In the genomic region with DNA sequence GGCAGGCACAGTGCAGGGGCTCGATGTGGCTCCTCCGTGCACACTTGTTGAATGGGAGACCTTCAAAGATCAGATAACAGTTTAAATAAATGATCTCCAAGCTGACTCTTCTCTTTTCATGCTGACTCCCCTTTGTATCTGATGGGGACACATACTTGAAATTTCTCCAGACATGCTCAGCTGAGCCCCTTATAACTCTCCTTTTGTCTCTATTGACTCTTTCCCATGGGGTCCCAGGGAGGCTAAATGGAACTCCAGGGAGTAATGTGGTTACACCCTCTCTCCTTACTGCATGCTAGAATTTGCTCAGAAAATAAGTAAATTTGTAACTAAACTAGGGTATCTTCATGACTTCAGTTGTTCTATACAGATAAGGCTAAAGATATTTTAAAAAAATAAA, we compare ENCODE assay signal across 1 cellular context.
TF ChIP-seq lines count a peak whose summit lies in the region.

No MANE protein-coding gene starts in this region.

TF ChIP-seq in HepG2, 621 proteins besides CTCF, POLR2A, EP300 and RAD21:
- TF ChIP-seq ZNF660 (CRISPR knock-in tag; IDR thresholded peaks at IDR 0.05; ENCODE audit: borderline replicate concordance, low read depth) = no peak
- TF ChIP-seq ELK4 (CRISPR knock-in tag; IDR thresholded peaks at IDR 0.05; ENCODE audit: borderline replicate concordance) = no peak
- no peak for TF ChIP-seq ZFP36L2 (CRISPR knock-in tag; IDR thresholded peaks at IDR 0.05)
- TF ChIP-seq ISX (CRISPR knock-in tag; conservative IDR thresholded peaks at IDR 0.05) = no peak
- TF ChIP-seq RNF2 (conservative IDR thresholded peaks at IDR 0.05; ENCODE audit: low read depth) = no peak
- TF ChIP-seq ZMAT5 (CRISPR knock-in tag; IDR thresholded peaks at IDR 0.05; ENCODE audit: borderline replicate concordance, low read depth) = no peak
- TF ChIP-seq, protein P1, sequence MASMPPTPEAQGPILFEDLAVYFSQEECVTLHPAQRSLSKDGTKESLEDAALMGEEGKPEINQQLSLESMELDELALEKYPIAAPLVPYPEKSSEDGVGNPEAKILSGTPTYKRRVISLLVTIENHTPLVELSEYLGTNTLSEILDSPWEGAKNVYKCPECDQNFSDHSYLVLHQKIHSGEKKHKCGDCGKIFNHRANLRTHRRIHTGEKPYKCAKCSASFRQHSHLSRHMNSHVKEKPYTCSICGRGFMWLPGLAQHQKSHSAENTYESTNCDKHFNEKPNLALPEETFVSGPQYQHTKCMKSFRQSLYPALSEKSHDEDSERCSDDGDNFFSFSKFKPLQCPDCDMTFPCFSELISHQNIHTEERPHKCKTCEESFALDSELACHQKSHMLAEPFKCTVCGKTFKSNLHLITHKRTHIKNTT (CRISPR knock-in tag; IDR thresholded peaks at IDR 0.05) = no peak
- TF ChIP-seq USF2 (IDR thresholded peaks at IDR 0.05; ENCODE audit: low read depth, low read length) = no peak
- no peak for TF ChIP-seq USF2 (CRISPR knock-in tag; IDR thresholded peaks at IDR 0.05; ENCODE audit: borderline replicate concordance)
- TF ChIP-seq ZNF335 (CRISPR knock-in tag; IDR thresholded peaks at IDR 0.05) = no peak
- TF ChIP-seq, protein P2, sequence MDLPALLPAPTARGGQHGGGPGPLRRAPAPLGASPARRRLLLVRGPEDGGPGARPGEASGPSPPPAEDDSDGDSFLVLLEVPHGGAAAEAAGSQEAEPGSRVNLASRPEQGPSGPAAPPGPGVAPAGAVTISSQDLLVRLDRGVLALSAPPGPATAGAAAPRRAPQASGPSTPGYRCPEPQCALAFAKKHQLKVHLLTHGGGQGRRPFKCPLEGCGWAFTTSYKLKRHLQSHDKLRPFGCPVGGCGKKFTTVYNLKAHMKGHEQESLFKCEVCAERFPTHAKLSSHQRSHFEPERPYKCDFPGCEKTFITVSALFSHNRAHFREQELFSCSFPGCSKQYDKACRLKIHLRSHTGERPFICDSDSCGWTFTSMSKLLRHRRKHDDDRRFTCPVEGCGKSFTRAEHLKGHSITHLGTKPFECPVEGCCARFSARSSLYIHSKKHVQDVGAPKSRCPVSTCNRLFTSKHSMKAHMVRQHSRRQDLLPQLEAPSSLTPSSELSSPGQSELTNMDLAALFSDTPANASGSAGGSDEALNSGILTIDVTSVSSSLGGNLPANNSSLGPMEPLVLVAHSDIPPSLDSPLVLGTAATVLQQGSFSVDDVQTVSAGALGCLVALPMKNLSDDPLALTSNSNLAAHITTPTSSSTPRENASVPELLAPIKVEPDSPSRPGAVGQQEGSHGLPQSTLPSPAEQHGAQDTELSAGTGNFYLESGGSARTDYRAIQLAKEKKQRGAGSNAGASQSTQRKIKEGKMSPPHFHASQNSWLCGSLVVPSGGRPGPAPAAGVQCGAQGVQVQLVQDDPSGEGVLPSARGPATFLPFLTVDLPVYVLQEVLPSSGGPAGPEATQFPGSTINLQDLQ (CRISPR knock-in tag; IDR thresholded peaks at IDR 0.05) = no peak
- no peak for TF ChIP-seq KLF6 (CRISPR knock-in tag; IDR thresholded peaks at IDR 0.05)
- no peak for TF ChIP-seq PRDM10 (CRISPR knock-in tag; IDR thresholded peaks at IDR 0.05; ENCODE audit: low read depth)
- no peak for TF ChIP-seq ZFP82 (CRISPR knock-in tag; IDR thresholded peaks at IDR 0.05; ENCODE audit: borderline replicate concordance)
- TF ChIP-seq, protein P3, sequence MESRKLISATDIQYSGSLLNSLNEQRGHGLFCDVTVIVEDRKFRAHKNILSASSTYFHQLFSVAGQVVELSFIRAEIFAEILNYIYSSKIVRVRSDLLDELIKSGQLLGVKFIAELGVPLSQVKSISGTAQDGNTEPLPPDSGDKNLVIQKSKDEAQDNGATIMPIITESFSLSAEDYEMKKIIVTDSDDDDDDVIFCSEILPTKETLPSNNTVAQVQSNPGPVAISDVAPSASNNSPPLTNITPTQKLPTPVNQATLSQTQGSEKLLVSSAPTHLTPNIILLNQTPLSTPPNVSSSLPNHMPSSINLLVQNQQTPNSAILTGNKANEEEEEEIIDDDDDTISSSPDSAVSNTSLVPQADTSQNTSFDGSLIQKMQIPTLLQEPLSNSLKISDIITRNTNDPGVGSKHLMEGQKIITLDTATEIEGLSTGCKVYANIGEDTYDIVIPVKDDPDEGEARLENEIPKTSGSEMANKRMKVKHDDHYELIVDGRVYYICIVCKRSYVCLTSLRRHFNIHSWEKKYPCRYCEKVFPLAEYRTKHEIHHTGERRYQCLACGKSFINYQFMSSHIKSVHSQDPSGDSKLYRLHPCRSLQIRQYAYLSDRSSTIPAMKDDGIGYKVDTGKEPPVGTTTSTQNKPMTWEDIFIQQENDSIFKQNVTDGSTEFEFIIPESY (CRISPR knock-in tag; IDR thresholded peaks at IDR 0.05) = no peak
- TF ChIP-seq, protein P4, sequence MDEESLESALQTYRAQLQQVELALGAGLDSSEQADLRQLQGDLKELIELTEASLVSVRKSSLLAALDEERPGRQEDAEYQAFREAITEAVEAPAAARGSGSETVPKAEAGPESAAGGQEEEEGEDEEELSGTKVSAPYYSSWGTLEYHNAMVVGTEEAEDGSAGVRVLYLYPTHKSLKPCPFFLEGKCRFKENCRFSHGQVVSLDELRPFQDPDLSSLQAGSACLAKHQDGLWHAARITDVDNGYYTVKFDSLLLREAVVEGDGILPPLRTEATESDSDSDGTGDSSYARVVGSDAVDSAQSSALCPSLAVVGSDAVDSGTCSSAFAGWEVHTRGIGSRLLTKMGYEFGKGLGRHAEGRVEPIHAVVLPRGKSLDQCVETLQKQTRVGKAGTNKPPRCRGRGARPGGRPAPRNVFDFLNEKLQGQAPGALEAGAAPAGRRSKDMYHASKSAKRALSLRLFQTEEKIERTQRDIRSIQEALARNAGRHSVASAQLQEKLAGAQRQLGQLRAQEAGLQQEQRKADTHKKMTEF (CRISPR knock-in tag; IDR thresholded peaks at IDR 0.05) = no peak
- no peak for TF ChIP-seq TBX2 (CRISPR knock-in tag; IDR thresholded peaks at IDR 0.05; ENCODE audit: borderline replicate concordance)
- no peak for TF ChIP-seq EED (CRISPR knock-in tag; IDR thresholded peaks at IDR 0.05)
